1 cellular context compared by ENCODE assay signal in genomic region chr15:75738647-75739325, GRCh38.
TF ChIP-seq lines count a peak whose summit lies in the region.

No MANE protein-coding gene starts in this region.

TF ChIP-seq in K562, 482 proteins besides CTCF, POLR2A, EP300 and RAD21 (continued from another document and continues in another):
- TF ChIP-seq JUN (IDR thresholded peaks at IDR 0.05; ENCODE audit: borderline replicate concordance, low read depth, low read length) (no peak; the same call in 1 of the 2 replicates), JUN (CRISPR knock-in tag; IDR thresholded peaks at IDR 0.05; ENCODE audit: borderline replicate concordance) (no peak), ZNF507 (tag; conservative IDR thresholded peaks at IDR 0.05) (no peak), HDAC6 (IDR thresholded peaks at IDR 0.05; ENCODE audit: low read depth, low read length) (no peak), TCF7 (IDR thresholded peaks at IDR 0.05; ENCODE audit: borderline replicate concordance) (no peak), RBM39 (optimal IDR thresholded peaks at IDR 0.05; ENCODE audit: low read depth, low read length) (no peak), CXXC5 (CRISPR knock-in tag; IDR thresholded peaks at IDR 0.05) (peak; percentile 60), FOXK2 (conservative IDR thresholded peaks at IDR 0.05 in 1 of 2, IDR thresholded peaks at IDR 0.05 in 1 of 2; ENCODE audit: low read depth in 2 of 2) (peak in 1 of 2 experiments; percentile 43; a peak in 2 of 4 replicates), ZNF707 (CRISPR knock-in tag; conservative IDR thresholded peaks at IDR 0.05) (no peak), GTF3C2 (IDR thresholded peaks at IDR 0.05; ENCODE audit: borderline replicate concordance, extremely low read depth, insufficient read length) (no peak), ASH1L (IDR thresholded peaks at IDR 0.05; ENCODE audit: borderline replicate concordance, low read depth, partially characterized antibody) (no peak), USF2 (CRISPR knock-in tag; IDR thresholded peaks at IDR 0.05) (peak; percentile 88), EHMT2 (IDR thresholded peaks at IDR 0.05) (0 out of 2 replicates have a peak, but pooled peaks have one; percentile 12), CTCFL (IDR thresholded peaks at IDR 0.05; ENCODE audit: borderline replicate concordance, insufficient read depth, low read depth, low read length, poor library complexity, severe bottlenecking) (no peak), TGIF2 (CRISPR knock-in tag; IDR thresholded peaks at IDR 0.05) (no peak), CREB3L1 (IDR thresholded peaks at IDR 0.05; ENCODE audit: borderline replicate concordance, low read depth) (peak; percentile 60; the same call in 1 of the 2 replicates), EWSR1 (IDR thresholded peaks at IDR 0.05; ENCODE audit: borderline replicate concordance, low read depth, partially characterized antibody) (no peak), MLLT1 (IDR thresholded peaks at IDR 0.05) (no peak), FOXM1 (IDR thresholded peaks at IDR 0.05; ENCODE audit: low read depth) (no peak), FOXM1 (CRISPR knock-in tag; IDR thresholded peaks at IDR 0.05; ENCODE audit: low read depth) (no peak), ZBTB1 (CRISPR knock-in tag; IDR thresholded peaks at IDR 0.05; ENCODE audit: borderline replicate concordance, low read depth) (peak; percentile 16; the same call in 1 of the 2 replicates), POLR2G (IDR thresholded peaks at IDR 0.05; ENCODE audit: low read depth, low read length) (peak; percentile 74), JUND (IDR thresholded peaks at IDR 0.05; ENCODE audit: borderline replicate concordance, low read depth, low read length) (peak; percentile 2; the same call in 1 of the 2 replicates), JUND (tag; IDR thresholded peaks at IDR 0.05; ENCODE audit: borderline replicate concordance, low read depth, low read length) (no peak), NRF1 (conservative IDR thresholded peaks at IDR 0.05 in 1 of 2, IDR thresholded peaks at IDR 0.05 in 1 of 2) (peak; percentile 73 to 78), TARDBP (IDR thresholded peaks at IDR 0.05) (peak; percentile 48; the same call in 1 of the 2 replicates), ZBTB11 (CRISPR knock-in tag; IDR thresholded peaks at IDR 0.05) (no peak), HMGN3 (IDR thresholded peaks at IDR 0.05; ENCODE audit: borderline replicate concordance, extremely low read depth, insufficient read length, low read depth, low read length) (peak; percentile 30), ZC3H4 (CRISPR knock-in tag; IDR thresholded peaks at IDR 0.05; ENCODE audit: borderline replicate concordance) (no peak), PCBP1 (IDR thresholded peaks at IDR 0.05; ENCODE audit: low read depth, low read length, poor library complexity, severe bottlenecking) (peak; percentile 65), MBD2 (IDR thresholded peaks at IDR 0.05; ENCODE audit: borderline replicate concordance, low read depth) (no peak), CHCHD3 (CRISPR knock-in tag; IDR thresholded peaks at IDR 0.05) (no peak), HNRNPLL (IDR thresholded peaks at IDR 0.05; ENCODE audit: low read depth, low read length, poor library complexity, severe bottlenecking) (peak; percentile 75), SP1 (CRISPR knock-in tag; IDR thresholded peaks at IDR 0.05) (peak; percentile 71), ZSCAN32 (CRISPR knock-in tag; IDR thresholded peaks at IDR 0.05) (no peak), PRDM10 (IDR thresholded peaks at IDR 0.05; ENCODE audit: partially characterized antibody) (peak; percentile 70), CREB3 (tag; conservative IDR thresholded peaks at IDR 0.05; ENCODE audit: low read depth) (peak; percentile 18; the same call in 1 of the 2 replicates), ZNF785 (CRISPR knock-in tag; IDR thresholded peaks at IDR 0.05) (no peak), CCNT2 (IDR thresholded peaks at IDR 0.05; ENCODE audit: borderline replicate concordance, extremely low read depth, insufficient read length, low read depth, low read length) (peak; percentile 38), THAP12 (CRISPR knock-in tag; IDR thresholded peaks at IDR 0.05) (peak; percentile 67; the same call in 1 of the 2 replicates)
